In genomic region chr15:90213123-90213817, GRCh38 we compare ENCODE assay signal across 10 cellular contexts. TPM values are rescaled to one million over a fixed set of nuclear protein-coding genes. Genes with fewer than 3 reads are reported as not detected.
DNase-seq lines count a peak whose midpoint lies in the region; FAIRE-seq and TF ChIP-seq lines count a peak whose summit lies in the region.
"Had no signal": no experiment of that assay in that cellular context is flagged by ENCODE, and none has a peak within 500 bp of the region (broad histone marks: within the 10 kb centered on the region; RNA-seq: fewer than 3 reads in every experiment).

No MANE protein-coding gene starts in this region.

- H2AFZ ChIP-seq in keratinocyte (ENCODE audit: control insufficient read depth, low read length), result no peak overlapping the region

- no peak overlapping the region for H3K4me3 ChIP-seq in SK-N-MC
- peak overlapping the region in 1 of 3 experiments; percentile 10 for H3K4me3 ChIP-seq in keratinocyte (ENCODE audit: control insufficient read depth in 2 of 3, extremely low read depth in 1 of 3, insufficient read depth in 2 of 3, low read depth in 1 of 3, low read length in 3 of 3)
- H3K4me3 ChIP-seq: coronary artery had no signal

- peaks cover 52% of the 10 kb centered on the region for H3K4me1 Mint-ChIP-seq in stimulated activated naive CD8-positive, alpha-beta T cell treated with anti-CD3 and anti-CD28 coated beads, Interleukin-15, Interleukin-2, amounts not matched to agents 100 ng/mL and 50 ng/mL, for 24 hours (ENCODE audit: low read depth)
- peaks cover 11% of the 10 kb centered on the region for H3K4me1 Mint-ChIP-seq in HFFc6 (ENCODE audit: low read depth)

- H3K27ac ChIP-seq in SK-N-MC, result 0 out of 2 replicates have a peak overlapping the region, but pooled peaks have one; percentile 19
- H3K27ac ChIP-seq in keratinocyte (ENCODE audit: control insufficient read depth, insufficient read depth, low read length), result peak overlapping the region; percentile 98

- H3K9me1 ChIP-seq in keratinocyte (ENCODE audit: control insufficient read depth, extremely low read depth, insufficient read depth, low read length), result peaks cover 4% of the 10 kb centered on the region

- H3K79me2 ChIP-seq in keratinocyte (ENCODE audit: control insufficient read depth, insufficient read depth, low read length), result peaks cover 77% of the 10 kb centered on the region

- H3K9me3 Mint-ChIP-seq in stimulated activated naive CD8-positive, alpha-beta T cell treated with anti-CD3 and anti-CD28 coated beads, Interleukin-15, Interleukin-2, amounts not matched to agents 100 ng/mL and 50 ng/mL, for 24 hours, result no peaks in the 10 kb centered on the region
- no peaks in the 10 kb centered on the region for H3K9me3 Mint-ChIP-seq in HFFc6

- dilution Hi-C loops in keratinocyte (cut with MboI; ENCODE audit: extremely low pct_ligation_motif_present, low sequenced_read_pairs), result no loop called here

- no peak for FAIRE-seq in keratinocyte (lab: Jason Lieb, UNC)

- no peak overlapping the region for H3K4me3 Mint-ChIP-seq in stimulated activated naive CD8-positive, alpha-beta T cell treated with anti-CD3 and anti-CD28 coated beads, Interleukin-15, Interleukin-2, amounts not matched to agents 100 ng/mL and 50 ng/mL, for 24 hours
- no peak overlapping the region for H3K4me3 Mint-ChIP-seq in HFFc6

- peak overlapping the region; percentile 91 for H3K4me2 ChIP-seq in keratinocyte (ENCODE audit: control insufficient read depth, extremely low read depth, insufficient read depth, low read depth, low read length)

- H3K36me3 Mint-ChIP-seq in stimulated activated naive CD8-positive, alpha-beta T cell treated with anti-CD3 and anti-CD28 coated beads, Interleukin-15, Interleukin-2, amounts not matched to agents 100 ng/mL and 50 ng/mL, for 24 hours (ENCODE audit: low read depth), result no peaks in the 10 kb centered on the region
- H3K36me3 Mint-ChIP-seq in HFFc6 (ENCODE audit: low read depth), result no peaks in the 10 kb centered on the region; the same call in 1 of the 2 replicates

- no peaks in the 10 kb centered on the region for H3K27me3 Mint-ChIP-seq in stimulated activated naive CD8-positive, alpha-beta T cell treated with anti-CD3 and anti-CD28 coated beads, Interleukin-15, Interleukin-2, amounts not matched to agents 100 ng/mL and 50 ng/mL, for 24 hours
- no peaks in the 10 kb centered on the region for H3K27me3 Mint-ChIP-seq in HFFc6 (ENCODE audit: insufficient read depth)

- peaks cover 74% of the 10 kb centered on the region for H3K4me1 ChIP-seq in keratinocyte (ENCODE audit: control insufficient read depth, extremely low read depth, insufficient read depth, low read length)

- H3K27me3 ChIP-seq in keratinocyte (ENCODE audit: control insufficient read depth, extremely low read depth, insufficient read depth, low read length), result no peaks in the 10 kb centered on the region

- H3K36me3 ChIP-seq in SK-N-MC (ENCODE audit: insufficient read depth, low read length) (no peaks in the 10 kb centered on the region), keratinocyte (ENCODE audit: control insufficient read depth in 2 of 2, extremely low read depth in 1 of 2, insufficient read depth in 2 of 2, low read length in 2 of 2) (peaks cover 6 to 58% of the 10 kb centered on the region in 2 experiments)

- TF ChIP-seq CTCF in keratinocyte (optimal IDR thresholded peaks at IDR 0.05 in 1 of 3, IDR thresholded peaks at IDR 0.05 in 1 of 3, conservative IDR thresholded peaks at IDR 0.05 in 1 of 3; ENCODE audit: extremely low read depth in 1 of 3, insufficient read depth in 2 of 3, low read length in 3 of 3) (no peak), HFFc6 (IDR thresholded peaks at IDR 0.05) (no peak)

- no peaks in the 10 kb centered on the region for H4K20me1 ChIP-seq in keratinocyte (ENCODE audit: control insufficient read depth, extremely low read depth, insufficient read depth, low read length)

- DNase-seq in NCI-H345 (lab: John Stamatoyannopoulos, UW), result peak; percentile 19
- no peak for DNase-seq in NCI-H345 treated with DMSO at 0.1 percent for 48 hours (lab: John Stamatoyannopoulos, UW; ENCODE audit: unreplicated experiment)
- DNase-seq in SK-N-MC (ENCODE audit: low read depth, low spot score), result no peak
- peak; percentile 90 for DNase-seq in keratinocyte (ENCODE audit: low read depth, low spot score)
- DNase-seq in HFFc6, result no peak
- no peak for DNase-seq in activated effector memory CD4-positive, alpha-beta T cell treated with Interleukin-2 at 50 U/mL for 16 hours
- no peak for DNase-seq in SK-N-DZ (ENCODE audit: low spot score)
- DNase-seq: NCI-H1694 had no signal

- H3K9ac ChIP-seq in SK-N-MC (ENCODE audit: insufficient read length) (no peak overlapping the region), keratinocyte (ENCODE audit: control insufficient read depth, extremely low read depth, insufficient read depth, low read length) (peak overlapping the region; percentile 88)

- H3K9me3 ChIP-seq in SK-N-MC (ENCODE audit: low read depth, low read length), result no peaks in the 10 kb centered on the region
- no peaks in the 10 kb centered on the region for H3K9me3 ChIP-seq in keratinocyte (ENCODE audit: control insufficient read depth, low read depth, low read length)

- peak overlapping the region; percentile 72 for H3K27ac Mint-ChIP-seq in stimulated activated naive CD8-positive, alpha-beta T cell treated with anti-CD3 and anti-CD28 coated beads, Interleukin-15, Interleukin-2, amounts not matched to agents 100 ng/mL and 50 ng/mL, for 24 hours
- no peak overlapping the region for H3K27ac Mint-ChIP-seq in HFFc6

RNA-seq across cellular contexts. Expression of gene SEMA4B, which starts 12.1 kb away (rescaled TPM):
- 58.7 to 95.1 TPM (median 72.7 TPM) in 3 replicates for polyA plus RNA-seq in keratinocyte
- 14.0 TPM for polyA plus RNA-seq in keratinocyte (2011; ENCODE audit: low read depth)
- 21.2 and 40.8 TPM in 2 replicates for polyA plus RNA-seq in keratinocyte (2011; cell fraction: cytosol; rRNA removed)
- polyA plus RNA-seq in keratinocyte (2011; cell fraction: nucleus; rRNA removed), result 116 and 175 TPM in 2 replicates
- 41.9 and 85.6 TPM in 2 replicates for polyA plus RNA-seq in keratinocyte (2012; ENCODE audit: low replicate concordance)
- 129 to 210 TPM (median 133 TPM) in 3 replicates for polyA minus RNA-seq in keratinocyte
- 184 TPM for polyA minus RNA-seq in keratinocyte (2011; cell fraction: cytosol; rRNA and poly(A)+ RNA removed)
- 289 and 325 TPM in 2 replicates for polyA minus RNA-seq in keratinocyte (2011; cell fraction: nucleus; rRNA and poly(A)+ RNA removed)
- 1 to 10 TPM; 5.6 to 7.7 (median 7.2) TPM for total RNA-seq in HFFc6 (2021; fragmentation: NEBNext Ultra II Directional; extraction: Animal tissue kit (Norgen Biotek cat#: 25700))
- 6.4 and 14.3 TPM in 2 replicates for polyA plus RNA-seq in SK-N-DZ (2014; cell fraction: cytosol; rRNA removed)
- polyA plus RNA-seq in SK-N-DZ (2014; cell fraction: nucleus; rRNA removed), result 4.4 and 11.4 TPM in 2 replicates

RNA-seq across cellular contexts. Expression of gene CIB1, which starts 20.5 kb away (rescaled TPM):
- 70.9 to 83.0 TPM (median 80.6 TPM) in 3 replicates for polyA plus RNA-seq in keratinocyte
- polyA plus RNA-seq in keratinocyte (2011; ENCODE audit: low read depth), result 33.8 TPM
- polyA plus RNA-seq in keratinocyte (2011; cell fraction: cytosol; rRNA removed), result 51.8 and 74.3 TPM in 2 replicates
- 46.8 and 61.8 TPM in 2 replicates for polyA plus RNA-seq in keratinocyte (2011; cell fraction: nucleus; rRNA removed)
- polyA plus RNA-seq in keratinocyte (2012; ENCODE audit: low replicate concordance), result 54.8 and 97.3 TPM in 2 replicates
- 35.8 to 66.9 TPM (median 47.6 TPM) in 3 replicates for polyA minus RNA-seq in keratinocyte
- polyA minus RNA-seq in keratinocyte (2011; cell fraction: cytosol; rRNA and poly(A)+ RNA removed), result 38.2 TPM
- polyA minus RNA-seq in keratinocyte (2011; cell fraction: nucleus; rRNA and poly(A)+ RNA removed), result 8.5 and 8.9 TPM in 2 replicates
- total RNA-seq in HFFc6 (2021; fragmentation: NEBNext Ultra II Directional; extraction: Animal tissue kit (Norgen Biotek cat#: 25700)), result 10 to 100 TPM; 73.5 to 82.2 (median 76.9) TPM
- 5.1 and 9.0 TPM in 2 replicates for polyA plus RNA-seq in SK-N-DZ (2014; cell fraction: cytosol; rRNA removed)
- 9.1 and 10.9 TPM in 2 replicates for polyA plus RNA-seq in SK-N-DZ (2014; cell fraction: nucleus; rRNA removed)

RNA-seq across cellular contexts. Expression of gene GDPGP1, which starts 20.7 kb away (rescaled TPM):
- 0.92 to 2.7 TPM (median 1.0 TPM) in 3 replicates for polyA plus RNA-seq in keratinocyte
- not detected for polyA plus RNA-seq in keratinocyte (2011; ENCODE audit: low read depth)
- 0.90 and 1.2 TPM in 2 replicates for polyA plus RNA-seq in keratinocyte (2011; cell fraction: cytosol; rRNA removed)
- polyA plus RNA-seq in keratinocyte (2011; cell fraction: nucleus; rRNA removed), result 3.4 TPM in 2 replicates
- 0.28 and 1.9 TPM in 2 replicates for polyA plus RNA-seq in keratinocyte (2012; ENCODE audit: low replicate concordance)
- 3.2 to 10.8 TPM (median 4.1 TPM) in 3 replicates for polyA minus RNA-seq in keratinocyte
- polyA minus RNA-seq in keratinocyte (2011; cell fraction: cytosol; rRNA and poly(A)+ RNA removed), result 3.8 TPM
- polyA minus RNA-seq in keratinocyte (2011; cell fraction: nucleus; rRNA and poly(A)+ RNA removed), result 4.0 and 4.6 TPM in 2 replicates
- 1 to 10 TPM; 4.5 to 6.3 (median 5.2) TPM for total RNA-seq in HFFc6 (2021; fragmentation: NEBNext Ultra II Directional; extraction: Animal tissue kit (Norgen Biotek cat#: 25700))
- 2.2 and 3.7 TPM in 2 replicates for polyA plus RNA-seq in SK-N-DZ (2014; cell fraction: cytosol; rRNA removed)
- 1.7 and 4.8 TPM in 2 replicates for polyA plus RNA-seq in SK-N-DZ (2014; cell fraction: nucleus; rRNA removed)

RNA-seq across cellular contexts. Expression of gene TTLL13, which starts 36.1 kb away (rescaled TPM):
- 0.05 to 0.09 TPM (median 0.07 TPM) in 3 replicates for polyA plus RNA-seq in keratinocyte
- polyA plus RNA-seq in keratinocyte (2011; ENCODE audit: low read depth), result not detected
- 0.05 and 0.10 TPM in 2 replicates for polyA plus RNA-seq in keratinocyte (2011; cell fraction: cytosol; rRNA removed)
- polyA plus RNA-seq in keratinocyte (2011; cell fraction: nucleus; rRNA removed), result 0.07 and 0.22 TPM in 2 replicates
- polyA plus RNA-seq in keratinocyte (2012; ENCODE audit: low replicate concordance), result not detected in 2 replicates
- 0.22 TPM in 1 of 3 replicates, not detected in the others for polyA minus RNA-seq in keratinocyte
- not detected for polyA minus RNA-seq in keratinocyte (2011; cell fraction: cytosol; rRNA and poly(A)+ RNA removed)
- polyA minus RNA-seq in keratinocyte (2011; cell fraction: nucleus; rRNA and poly(A)+ RNA removed), result not detected in 2 replicates
- under 1 TPM in 2 of 6 experiments, not detected in 4; 0.07 to 0.14 TPM for total RNA-seq in HFFc6 (2021; fragmentation: NEBNext Ultra II Directional; extraction: Animal tissue kit (Norgen Biotek cat#: 25700))
- polyA plus RNA-seq in SK-N-DZ (2014; cell fraction: cytosol; rRNA removed), result not detected in 2 replicates
- 0.27 TPM in 1 of 2 replicates, not detected in the other for polyA plus RNA-seq in SK-N-DZ (2014; cell fraction: nucleus; rRNA removed)

RNA-seq across cellular contexts. Expression of gene NGRN, which starts 52.2 kb away (rescaled TPM):
- 46.3 to 60.0 TPM (median 54.9 TPM) in 3 replicates for polyA plus RNA-seq in keratinocyte
- polyA plus RNA-seq in keratinocyte (2011; ENCODE audit: low read depth), result 47.4 TPM
- 61.7 and 79.7 TPM in 2 replicates for polyA plus RNA-seq in keratinocyte (2011; cell fraction: cytosol; rRNA removed)
- 34.7 and 36.9 TPM in 2 replicates for polyA plus RNA-seq in keratinocyte (2011; cell fraction: nucleus; rRNA removed)
- polyA plus RNA-seq in keratinocyte (2012; ENCODE audit: low replicate concordance), result 41.3 and 78.4 TPM in 2 replicates
- 17.5 to 25.9 TPM (median 21.8 TPM) in 3 replicates for polyA minus RNA-seq in keratinocyte
- polyA minus RNA-seq in keratinocyte (2011; cell fraction: cytosol; rRNA and poly(A)+ RNA removed), result 26.7 TPM
- polyA minus RNA-seq in keratinocyte (2011; cell fraction: nucleus; rRNA and poly(A)+ RNA removed), result 9.2 and 12.5 TPM in 2 replicates
- total RNA-seq in HFFc6 (2021; fragmentation: NEBNext Ultra II Directional; extraction: Animal tissue kit (Norgen Biotek cat#: 25700)), result 100 to 1,000 TPM in 1 of 6 experiments, 10 to 100 TPM in 5; 81.3 to 105 (median 83.2) TPM
- polyA plus RNA-seq in SK-N-DZ (2014; cell fraction: cytosol; rRNA removed), result 181 and 189 TPM in 2 replicates
- 79.9 and 121 TPM in 2 replicates for polyA plus RNA-seq in SK-N-DZ (2014; cell fraction: nucleus; rRNA removed)

Comparison
In these comparisons a context has a peak if more than half of its experiments do, and no peak if none do; other contexts are left out.
1. DNase-seq: peak in NCI-H345 (single experiment) and keratinocyte (single experiment); none in NCI-H345 treated with DMSO at 0.1 percent for 48 hours (single experiment), SK-N-MC (single experiment), HFFc6 (single experiment), activated effector memory CD4-positive, alpha-beta T cell treated with Interleukin-2 at 50 U/mL for 16 hours (single experiment) and SK-N-DZ (single experiment).